Comparison of ENCODE assay signal across 24 cellular contexts in genomic region chr16:8585942-8586341, GRCh38. TPM values are rescaled to one million over a fixed set of nuclear protein-coding genes. Genes with fewer than 3 reads are reported as not detected.
"Had no signal": no experiment of that assay in that cellular context is flagged by ENCODE, and none has a peak within 500 bp of the region (broad histone marks: within the 10 kb centered on the region; RNA-seq: fewer than 3 reads in every experiment).

No MANE protein-coding gene starts in this region.

- H3K9me3 ChIP-seq: adrenal gland, Peyer's patch had no signal

- H3K4me3 ChIP-seq: adrenal gland, Peyer's patch, SJSA1 had no signal

- H3K27ac ChIP-seq: adrenal gland, Peyer's patch, SJSA1 had no signal

- H3K36me3 ChIP-seq: adrenal gland, Peyer's patch, SJSA1 had no signal

- DNase-seq: activated CD4-positive, alpha-beta T cell treated with anti-CD3 and anti-CD28 coated beads for 4 hours; activated CD8-positive, alpha-beta memory T cell treated with anti-CD3 and anti-CD28 coated beads, Interleukin-2, amount 50 U/mL, for 4 hours; activated CD8-positive, alpha-beta T cell treated with anti-CD3 and anti-CD28 coated beads for 36 hours; activated naive CD4-positive, alpha-beta T cell treated with anti-CD3 and anti-CD28 coated beads, Interleukin-2, amount 50 U/mL, for 16 hours; activated naive CD8-positive, alpha-beta T cell treated with anti-CD3 and anti-CD28 coated beads, Interleukin-2, amount 10 ng/mL, durations not matched to agents 7 days and 5 days; activated T-cell treated with anti-CD3 and anti-CD28 coated beads, Interleukin-2, amount 50 U/mL, for 72 hours; adrenal gland; anterior cingulate cortex; Karpas-422; MM.1S; NCI-H146; NCI-H1930; NCI-H2171; NCI-H345; NCI-H510A; NCI-H526 treated with DMSO at 0.1 percent for 48 hours; NK-92 treated with Interleukin-12 subunit alpha and Interleukin-12 subunit beta, amount 100 ng/mL, for 24 hours; Peyer's patch; SHP77; T-helper 17 cell; T-helper 9 cell had no signal

- ATAC-seq: activated CD4-positive, CD25-positive, alpha-beta regulatory T cell treated with anti-CD3 and anti-CD28 coated beads, Interleukin-2, amount 50 U/mL, for 24 hours; activated CD8-positive, alpha-beta T cell treated with anti-CD3 and anti-CD28 coated beads for 36 hours; activated T-cell treated with anti-CD3 and anti-CD28 coated beads, Interleukin-2, amount 50 U/mL, for 72 hours; SK-N-SH treated with all-trans-retinoic acid at 6 μM for 48 hours; T-helper 17 cell had no signal

RNA-seq across cellular contexts. Expression of gene TMEM114, which starts 4.4 kb away (rescaled TPM):
- total RNA-seq: activated CD8-positive, alpha-beta T cell treated with anti-CD3 and anti-CD28 coated beads for 36 hours; activated naive CD8-positive, alpha-beta T cell treated with anti-CD3 and anti-CD28 coated beads, Interleukin-2, amount 10 ng/mL, durations not matched to agents 7 days and 5 days; activated T-cell treated with anti-CD3 and anti-CD28 coated beads, Interleukin-2, amount 50 U/mL, for 72 hours; adrenal gland; Peyer's patch; SJSA1; T-helper 17 cell had no signal
